8 cellular contexts compared by ENCODE assay signal in the genomic region with DNA sequence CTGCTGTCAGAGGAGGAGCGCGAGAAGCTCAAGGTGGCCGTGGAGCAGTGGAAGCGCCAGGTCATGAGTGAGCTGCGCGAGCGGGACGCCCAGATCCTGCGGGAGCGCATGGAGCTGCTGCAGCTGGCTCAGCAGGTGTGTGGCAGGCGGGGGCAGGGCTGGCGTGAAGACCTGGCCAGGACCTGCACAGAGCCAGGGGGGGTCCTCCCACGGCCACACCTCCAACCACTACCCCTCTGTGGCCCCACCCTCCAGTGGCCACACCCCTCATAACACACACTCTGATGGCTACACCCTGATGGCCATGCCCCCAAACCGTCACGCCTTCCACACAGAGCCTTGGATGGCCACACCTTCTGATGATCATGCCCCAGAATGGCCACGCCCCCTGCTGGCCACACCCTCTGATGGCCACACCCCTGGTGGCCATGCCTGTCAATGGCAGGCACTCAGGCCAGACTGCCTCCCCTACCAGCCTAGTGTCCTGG.
DNase-seq lines count a peak whose midpoint lies in the region; ATAC-seq and TF ChIP-seq lines count a peak whose summit lies in the region.

No MANE protein-coding gene starts in this region.

- TF ChIP-seq CTCF in GM12874 (IDR thresholded peaks at IDR 0.05; ENCODE audit: insufficient read depth, low read depth, low read length): 0 out of 2 replicates have a peak, but pooled peaks have one; percentile 11

- peak; percentile 41 for DNase-seq in ACHN
- DNase-seq in germinal center (ENCODE audit: low spot score): peak; percentile 42
- DNase-seq in stimulated activated CD8-positive, alpha-beta memory T cell treated with anti-CD3 and anti-CD28 coated beads, Interleukin-7, amount 100 ng/mL, for 24 hours (ENCODE audit: low read depth): peak; percentile 30

- in situ Hi-C loops in ACHN (cut with HindIII; ENCODE audit: low pct_ligation_motif_present, low pct_unique_long_range_greater_than_20kb, low sequenced_read_pairs): no loop called here

- ATAC-seq in HG03520 (IDR thresholded peaks at IDR 0.05; ENCODE audit: unreplicated experiment) (peak; percentile 84), SK-N-SH treated with all-trans-retinoic acid at 6 μM for 48 hours (peak; percentile 40; the same call in 1 of the 3 replicates), HG03139 (IDR thresholded peaks at IDR 0.05; ENCODE audit: unreplicated experiment) (no peak), HG02938 (IDR thresholded peaks at IDR 0.05; ENCODE audit: unreplicated experiment) (no peak)

TF ChIP-seq in SK-N-SH treated with all-trans-retinoic acid at 6 μM for 48 hours, 23 proteins besides CTCF, POLR2A, EP300 and RAD21:
- TF ChIP-seq OSR1 (CRISPR knock-in tag; IDR thresholded peaks at IDR 0.05): no peak
- TF ChIP-seq, protein P1, sequence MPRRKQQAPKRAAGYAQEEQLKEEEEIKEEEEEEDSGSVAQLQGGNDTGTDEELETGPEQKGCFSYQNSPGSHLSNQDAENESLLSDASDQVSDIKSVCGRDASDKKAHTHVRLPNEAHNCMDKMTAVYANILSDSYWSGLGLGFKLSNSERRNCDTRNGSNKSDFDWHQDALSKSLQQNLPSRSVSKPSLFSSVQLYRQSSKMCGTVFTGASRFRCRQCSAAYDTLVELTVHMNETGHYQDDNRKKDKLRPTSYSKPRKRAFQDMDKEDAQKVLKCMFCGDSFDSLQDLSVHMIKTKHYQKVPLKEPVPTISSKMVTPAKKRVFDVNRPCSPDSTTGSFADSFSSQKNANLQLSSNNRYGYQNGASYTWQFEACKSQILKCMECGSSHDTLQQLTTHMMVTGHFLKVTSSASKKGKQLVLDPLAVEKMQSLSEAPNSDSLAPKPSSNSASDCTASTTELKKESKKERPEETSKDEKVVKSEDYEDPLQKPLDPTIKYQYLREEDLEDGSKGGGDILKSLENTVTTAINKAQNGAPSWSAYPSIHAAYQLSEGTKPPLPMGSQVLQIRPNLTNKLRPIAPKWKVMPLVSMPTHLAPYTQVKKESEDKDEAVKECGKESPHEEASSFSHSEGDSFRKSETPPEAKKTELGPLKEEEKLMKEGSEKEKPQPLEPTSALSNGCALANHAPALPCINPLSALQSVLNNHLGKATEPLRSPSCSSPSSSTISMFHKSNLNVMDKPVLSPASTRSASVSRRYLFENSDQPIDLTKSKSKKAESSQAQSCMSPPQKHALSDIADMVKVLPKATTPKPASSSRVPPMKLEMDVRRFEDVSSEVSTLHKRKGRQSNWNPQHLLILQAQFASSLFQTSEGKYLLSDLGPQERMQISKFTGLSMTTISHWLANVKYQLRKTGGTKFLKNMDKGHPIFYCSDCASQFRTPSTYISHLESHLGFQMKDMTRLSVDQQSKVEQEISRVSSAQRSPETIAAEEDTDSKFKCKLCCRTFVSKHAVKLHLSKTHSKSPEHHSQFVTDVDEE (CRISPR knock-in tag; IDR thresholded peaks at IDR 0.05): no peak
- TF ChIP-seq RARB (CRISPR knock-in tag; IDR thresholded peaks at IDR 0.05): no peak
- TF ChIP-seq, protein P2, sequence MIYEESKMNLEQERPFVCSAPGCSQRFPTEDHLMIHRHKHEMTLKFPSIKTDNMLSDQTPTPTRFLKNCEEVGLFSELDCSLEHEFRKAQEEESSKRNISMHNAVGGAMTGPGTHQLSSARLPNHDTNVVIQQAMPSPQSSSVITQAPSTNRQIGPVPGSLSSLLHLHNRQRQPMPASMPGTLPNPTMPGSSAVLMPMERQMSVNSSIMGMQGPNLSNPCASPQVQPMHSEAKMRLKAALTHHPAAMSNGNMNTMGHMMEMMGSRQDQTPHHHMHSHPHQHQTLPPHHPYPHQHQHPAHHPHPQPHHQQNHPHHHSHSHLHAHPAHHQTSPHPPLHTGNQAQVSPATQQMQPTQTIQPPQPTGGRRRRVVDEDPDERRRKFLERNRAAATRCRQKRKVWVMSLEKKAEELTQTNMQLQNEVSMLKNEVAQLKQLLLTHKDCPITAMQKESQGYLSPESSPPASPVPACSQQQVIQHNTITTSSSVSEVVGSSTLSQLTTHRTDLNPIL (CRISPR knock-in tag; IDR thresholded peaks at IDR 0.05; ENCODE audit: low read depth): no peak
- no peak for TF ChIP-seq ZNF70 (CRISPR knock-in tag; IDR thresholded peaks at IDR 0.05)
- no peak for TF ChIP-seq SNAI2 (CRISPR knock-in tag; IDR thresholded peaks at IDR 0.05)
- TF ChIP-seq GLIS3 (CRISPR knock-in tag; IDR thresholded peaks at IDR 0.05): no peak
- TF ChIP-seq, protein P3, sequence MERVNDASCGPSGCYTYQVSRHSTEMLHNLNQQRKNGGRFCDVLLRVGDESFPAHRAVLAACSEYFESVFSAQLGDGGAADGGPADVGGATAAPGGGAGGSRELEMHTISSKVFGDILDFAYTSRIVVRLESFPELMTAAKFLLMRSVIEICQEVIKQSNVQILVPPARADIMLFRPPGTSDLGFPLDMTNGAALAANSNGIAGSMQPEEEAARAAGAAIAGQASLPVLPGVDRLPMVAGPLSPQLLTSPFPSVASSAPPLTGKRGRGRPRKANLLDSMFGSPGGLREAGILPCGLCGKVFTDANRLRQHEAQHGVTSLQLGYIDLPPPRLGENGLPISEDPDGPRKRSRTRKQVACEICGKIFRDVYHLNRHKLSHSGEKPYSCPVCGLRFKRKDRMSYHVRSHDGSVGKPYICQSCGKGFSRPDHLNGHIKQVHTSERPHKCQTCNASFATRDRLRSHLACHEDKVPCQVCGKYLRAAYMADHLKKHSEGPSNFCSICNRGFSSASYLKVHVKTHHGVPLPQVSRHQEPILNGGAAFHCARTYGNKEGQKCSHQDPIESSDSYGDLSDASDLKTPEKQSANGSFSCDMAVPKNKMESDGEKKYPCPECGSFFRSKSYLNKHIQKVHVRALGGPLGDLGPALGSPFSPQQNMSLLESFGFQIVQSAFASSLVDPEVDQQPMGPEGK (CRISPR knock-in tag; IDR thresholded peaks at IDR 0.05; ENCODE audit: borderline replicate concordance): no peak
- TF ChIP-seq ISL1 (CRISPR knock-in tag; IDR thresholded peaks at IDR 0.05): no peak
- TF ChIP-seq ZFP30 (CRISPR knock-in tag; IDR thresholded peaks at IDR 0.05): no peak

Comparison
In these comparisons a context has a peak if more than half of its experiments do, and no peak if none do; other contexts are left out.
1. ATAC-seq: peak in HG03520 (single experiment) and SK-N-SH treated with all-trans-retinoic acid at 6 μM for 48 hours (single experiment); none in HG03139 (single experiment) and HG02938 (single experiment).
2. Peak in every context shown above with its lines, with median percentiles within 50 percentile points of each other: DNase-seq.